10 cellular contexts compared by ENCODE assay signal in genomic region chr13:51330741-51331140, GRCh38. TPM values are rescaled to one million over a fixed set of nuclear protein-coding genes. Genes with fewer than 3 reads are reported as not detected.
DNase-seq lines count a peak whose midpoint lies in the region; ATAC-seq, FAIRE-seq and TF ChIP-seq lines count a peak whose summit lies in the region.
"Had no signal": no experiment of that assay in that cellular context is flagged by ENCODE, and none has a peak within 500 bp of the region (broad histone marks: within the 10 kb centered on the region; RNA-seq: fewer than 3 reads in every experiment).

No MANE protein-coding gene starts in this region.

- no peak overlapping the region for H2AK5ac ChIP-seq in trophoblast cell (ENCODE audit: low read length)

- H3K4me3 ChIP-seq in osteoblast (ENCODE audit: insufficient read depth, low read length) (no peak overlapping the region), trophoblast cell (ENCODE audit: low read depth, low read length) (no peak overlapping the region), right atrium auricular region (no peak overlapping the region)

- no peaks in the 10 kb centered on the region for H3K79me1 ChIP-seq in trophoblast cell (ENCODE audit: low read length)

- peak; percentile 44 for ATAC-seq in HG03066 (IDR thresholded peaks at IDR 0.05; ENCODE audit: low read depth, unreplicated experiment)
- peak; percentile 11 for ATAC-seq in activated T-helper 17 cell treated with anti-CD3 and anti-CD28 coated beads, Interleukin-2, amount 50 U/mL, for 72 hours (replicated peaks)
- no peak for ATAC-seq in GM19467 (IDR thresholded peaks at IDR 0.05; ENCODE audit: unreplicated experiment)

- H3K4me1 ChIP-seq in osteoblast (ENCODE audit: insufficient read depth, low read length) (peaks cover 20% of the 10 kb centered on the region), trophoblast cell (ENCODE audit: control insufficient read depth in 1 of 2, insufficient read depth in 2 of 2, low read length in 2 of 2) (no peaks in the 10 kb centered on the region), right atrium auricular region (no peaks in the 10 kb centered on the region)

- H3K4ac ChIP-seq in trophoblast cell (ENCODE audit: low read depth, low read length) = no peak overlapping the region

- no peak overlapping the region for H3K9ac ChIP-seq in trophoblast cell (ENCODE audit: low read length)

- H2BK12ac ChIP-seq in trophoblast cell (ENCODE audit: low read length) = no peak overlapping the region

- DNase-seq in GM18507 (ENCODE audit: extremely low spot score, insufficient read length, low read depth) = no peak
- DNase-seq in osteoblast (ENCODE audit: insufficient read length, low spot score, missing footprints) = peak; percentile 76
- DNase-seq in trophoblast cell = no peak
- DNase-seq in NCI-H187 treated with DMSO at 0.1 percent for 48 hours (lab: John Stamatoyannopoulos, UW) = no peak
- no peak for DNase-seq in right atrium auricular region (ENCODE audit: low spot score)
- DNase-seq: NCI-H69 had no signal

- no peaks in the 10 kb centered on the region for H3K9me3 ChIP-seq in osteoblast (ENCODE audit: low read depth, low read length)
- H3K9me3 ChIP-seq in trophoblast cell (ENCODE audit: insufficient read depth, low read depth, low read length) = no peaks in the 10 kb centered on the region
- H3K9me3 ChIP-seq in right atrium auricular region = no peaks in the 10 kb centered on the region

- H3K4me2 ChIP-seq in osteoblast (ENCODE audit: insufficient read depth, low read length) = peak overlapping the region; percentile 41
- H3K4me2 ChIP-seq in trophoblast cell (ENCODE audit: low read length) = no peak overlapping the region

- H3K79me2 ChIP-seq in osteoblast (ENCODE audit: insufficient read depth, low read length) (no peaks in the 10 kb centered on the region), trophoblast cell (ENCODE audit: control insufficient read depth, insufficient read depth, low read length, poor library complexity) (no peaks in the 10 kb centered on the region)

- H2BK5ac ChIP-seq in trophoblast cell (ENCODE audit: low read depth, low read length, poor library complexity) = no peak overlapping the region

- H3K27me3 Mint-ChIP-seq in activated T-helper 17 cell treated with anti-CD3 and anti-CD28 coated beads, Interleukin-2, amount 50 U/mL, for 72 hours = peaks cover 7% of the 10 kb centered on the region

- no peaks in the 10 kb centered on the region for H3K27me3 ChIP-seq in osteoblast (ENCODE audit: insufficient read depth, low read length)
- no peaks in the 10 kb centered on the region for H3K27me3 ChIP-seq in trophoblast cell (ENCODE audit: insufficient read depth, low read length)
- no peaks in the 10 kb centered on the region for H3K27me3 ChIP-seq in right atrium auricular region

- H3K4me3 Mint-ChIP-seq in activated T-helper 17 cell treated with anti-CD3 and anti-CD28 coated beads, Interleukin-2, amount 50 U/mL, for 72 hours = peak overlapping the region; percentile 5

- H3K36me3 Mint-ChIP-seq in activated T-helper 17 cell treated with anti-CD3 and anti-CD28 coated beads, Interleukin-2, amount 50 U/mL, for 72 hours (ENCODE audit: low read depth) = no peaks in the 10 kb centered on the region

- no peak overlapping the region for H4K91ac ChIP-seq in trophoblast cell (ENCODE audit: low read depth, low read length)

- H3K27ac Mint-ChIP-seq in activated T-helper 17 cell treated with anti-CD3 and anti-CD28 coated beads, Interleukin-2, amount 50 U/mL, for 72 hours = peak overlapping the region; percentile 69

- H3K36me3 ChIP-seq in osteoblast (ENCODE audit: insufficient read depth, low read length) = no peaks in the 10 kb centered on the region
- H3K36me3 ChIP-seq in trophoblast cell (ENCODE audit: control insufficient read depth in 1 of 2, insufficient read depth in 2 of 2, low read length in 2 of 2) = no peaks in the 10 kb centered on the region
- H3K36me3 ChIP-seq in right atrium auricular region = no peaks in the 10 kb centered on the region

- TF ChIP-seq CTCF in osteoblast (IDR thresholded peaks at IDR 0.05; ENCODE audit: extremely low read depth, low read depth, low read length) (no peak), right atrium auricular region (IDR thresholded peaks at IDR 0.05) (no peak)

- H4K8ac ChIP-seq in trophoblast cell (ENCODE audit: low read depth, low read length) = no peak overlapping the region

- peak overlapping the region; percentile 71 for H3K27ac ChIP-seq in osteoblast (ENCODE audit: low read depth, low read length)
- H3K27ac ChIP-seq in trophoblast cell (ENCODE audit: low read depth, low read length) = no peak overlapping the region
- H3K27ac ChIP-seq in right atrium auricular region = no peak overlapping the region

- WGBS in trophoblast cell (ENCODE audit: extremely low coverage, insufficient coverage, insufficient read length) = no CpG with 5 or more reads among the region's 3 CpGs

- H3K18ac ChIP-seq in trophoblast cell (ENCODE audit: low read length) = no peak overlapping the region

- H3K23ac ChIP-seq in trophoblast cell (ENCODE audit: low read length) = no peak overlapping the region

- H3K9me3 Mint-ChIP-seq in activated T-helper 17 cell treated with anti-CD3 and anti-CD28 coated beads, Interleukin-2, amount 50 U/mL, for 72 hours = no peaks in the 10 kb centered on the region

- H2BK120ac ChIP-seq in trophoblast cell (ENCODE audit: insufficient read depth, low read length, poor library complexity) = no peak overlapping the region

- H3K4me1 Mint-ChIP-seq in activated T-helper 17 cell treated with anti-CD3 and anti-CD28 coated beads, Interleukin-2, amount 50 U/mL, for 72 hours = peaks cover 11% of the 10 kb centered on the region

- peak; percentile 67 for FAIRE-seq in GM18507 (lab: Jason Lieb, UNC)

- no peak overlapping the region for H4K12ac ChIP-seq in trophoblast cell (ENCODE audit: low read depth, low read length)

- no peaks in the 10 kb centered on the region for H4K20me1 ChIP-seq in osteoblast (ENCODE audit: insufficient read depth, low read length)

- H3K14ac ChIP-seq in trophoblast cell (ENCODE audit: low read length) = no peak overlapping the region

- H2AFZ ChIP-seq in osteoblast (ENCODE audit: low read length) (no peak overlapping the region), trophoblast cell (ENCODE audit: insufficient read depth, low read length, poor library complexity) (no peak overlapping the region)

RNA-seq across cellular contexts. Expression of gene SERPINE3, which starts 8.8 kb away (rescaled TPM):
- not detected for total RNA-seq in activated T-helper 17 cell treated with anti-CD3 and anti-CD28 coated beads, Interleukin-2, amount 50 U/mL, for 72 hours
- total RNA-seq in osteoblast (not detected in 2 replicates), right atrium auricular region (not detected)
- not detected in 2 replicates for polyA plus RNA-seq in trophoblast cell (2013)
- polyA plus RNA-seq: esophagus had no signal
